ENCODE assay signal across 15 cellular contexts in genomic region chr15:90619468-90619867, GRCh38.
DNase-seq lines count a peak whose midpoint lies in the region; ATAC-seq and TF ChIP-seq lines count a peak whose summit lies in the region.
"Had no signal": no experiment of that assay in that cellular context is flagged by ENCODE, and none has a peak within 500 bp of the region (broad histone marks: within the 10 kb centered on the region; RNA-seq: fewer than 3 reads in every experiment).

No MANE protein-coding gene starts in this region.

- CTCF ChIA-PET in activated CD8-positive, alpha-beta T cell treated with anti-CD3 and anti-CD28 coated beads for 36 hours (lab: Charles Lee): interaction anchor here (0.7 to 1.9 kb wide), 11 partner anchors 10 to 300 kb away, joined by 3 to 5 read pairs (median 3); no protein-coding TSS in a partner anchor

- peaks cover 17% of the 10 kb centered on the region for H3K36me3 Mint-ChIP-seq in activated T-cell treated with anti-CD3 and anti-CD28 coated beads, Interleukin-2, amount 50 U/mL, for 4 hours (ENCODE audit: insufficient read depth)
- H3K36me3 Mint-ChIP-seq in activated CD8-positive, alpha-beta T cell treated with anti-CD3 and anti-CD28 coated beads for 36 hours (ENCODE audit: low read depth): peaks cover 31% of the 10 kb centered on the region
- peaks cover 15% of the 10 kb centered on the region for H3K36me3 Mint-ChIP-seq in memory B cell

- H3K27ac Mint-ChIP-seq in activated CD8-positive, alpha-beta T cell treated with anti-CD3 and anti-CD28 coated beads for 36 hours: peak overlapping the region; percentile 74
- H3K27ac Mint-ChIP-seq in memory B cell: peak overlapping the region; percentile 6

- intact Hi-C loops in activated CD8-positive, alpha-beta T cell treated with anti-CD3 and anti-CD28 coated beads for 36 hours (cut with micrococcal nuclease): loop anchor here (10.0 kb wide), 1 partner anchor 135 kb away; no protein-coding TSS in a partner anchor

- no peaks in the 10 kb centered on the region for H3K27me3 Mint-ChIP-seq in activated T-cell treated with anti-CD3 and anti-CD28 coated beads, Interleukin-2, amount 50 U/mL, for 4 hours (ENCODE audit: low read depth)
- no peaks in the 10 kb centered on the region for H3K27me3 Mint-ChIP-seq in activated CD8-positive, alpha-beta T cell treated with anti-CD3 and anti-CD28 coated beads for 36 hours
- no peaks in the 10 kb centered on the region for H3K27me3 Mint-ChIP-seq in memory B cell

- no peaks in the 10 kb centered on the region for H3K9me3 ChIP-seq in KOPT-K1 (ENCODE audit: insufficient read depth, low read length, poor library complexity, severe bottlenecking)

- POLR2A ChIA-PET in activated CD8-positive, alpha-beta T cell treated with anti-CD3 and anti-CD28 coated beads for 36 hours (lab: Charles Lee): interaction anchor here (0.6 to 1.2 kb wide), 2 partner anchors 21 to 302 kb away, joined by 3 to 4 read pairs; no protein-coding TSS in a partner anchor

- peak overlapping the region; percentile 83 for H3K27ac ChIP-seq in KOPT-K1 (ENCODE audit: low read depth, low read length, poor library complexity, severe bottlenecking)

- peaks cover 42% of the 10 kb centered on the region; the same call in 1 of the 2 replicates for H3K36me3 ChIP-seq in KOPT-K1 (ENCODE audit: insufficient read depth, low read length)

- no peak for DNase-seq in activated T-cell treated with anti-CD3 and anti-CD28 coated beads, Interleukin-2, amount 50 U/mL, for 4 hours
- no peak for DNase-seq in activated T-cell treated with anti-CD3 and anti-CD28 coated beads, Interleukin-2, amount 50 U/mL, for 1 hour
- DNase-seq in activated CD8-positive, alpha-beta T cell treated with anti-CD3 and anti-CD28 coated beads for 36 hours: no peak
- no peak for DNase-seq in memory B cell (ENCODE audit: low spot score in 2 of 2)
- DNase-seq in NCI-H2107 (lab: John Stamatoyannopoulos, UW): no peak
- DNase-seq in RPMI8226: no peak
- DNase-seq: activated CD8-positive, alpha-beta memory T cell treated with anti-CD3 and anti-CD28 coated beads, Interleukin-2, amount 50 U/mL, for 48 hours; amygdala; NCI-H2081 treated with DMSO at 0.1 percent for 48 hours; NCI-H510A; posterior cingulate gyrus had no signal

- peaks cover 34% of the 10 kb centered on the region for H3K4me1 Mint-ChIP-seq in activated T-cell treated with anti-CD3 and anti-CD28 coated beads, Interleukin-2, amount 50 U/mL, for 4 hours (ENCODE audit: low read depth)
- H3K4me1 Mint-ChIP-seq in activated CD8-positive, alpha-beta T cell treated with anti-CD3 and anti-CD28 coated beads for 36 hours (ENCODE audit: low read depth): peaks cover 28% of the 10 kb centered on the region
- peaks cover 17% of the 10 kb centered on the region for H3K4me1 Mint-ChIP-seq in memory B cell

- no peak for TF ChIP-seq CTCF in activated CD8-positive, alpha-beta T cell treated with anti-CD3 and anti-CD28 coated beads for 36 hours (IDR thresholded peaks at IDR 0.05)

- peak overlapping the region; percentile 20 for H3K4me3 Mint-ChIP-seq in activated T-cell treated with anti-CD3 and anti-CD28 coated beads, Interleukin-2, amount 50 U/mL, for 4 hours
- H3K4me3 Mint-ChIP-seq in activated CD8-positive, alpha-beta T cell treated with anti-CD3 and anti-CD28 coated beads for 36 hours: no peak overlapping the region
- no peak overlapping the region for H3K4me3 Mint-ChIP-seq in memory B cell
- H3K4me3 Mint-ChIP-seq: CD14-positive monocyte had no signal

- H3K9me3 Mint-ChIP-seq in activated T-cell treated with anti-CD3 and anti-CD28 coated beads, Interleukin-2, amount 50 U/mL, for 4 hours: no peaks in the 10 kb centered on the region
- no peaks in the 10 kb centered on the region for H3K9me3 Mint-ChIP-seq in activated CD8-positive, alpha-beta T cell treated with anti-CD3 and anti-CD28 coated beads for 36 hours
- H3K9me3 Mint-ChIP-seq in memory B cell: no peaks in the 10 kb centered on the region
- H3K9me3 Mint-ChIP-seq: CD14-positive monocyte had no signal

- peak in 1 of 2 donors; percentile 12 for ATAC-seq in activated T-cell treated with anti-CD3 and anti-CD28 coated beads, Interleukin-2, amount 50 U/mL, for 4 hours
- no peak for ATAC-seq in activated CD8-positive, alpha-beta T cell treated with anti-CD3 and anti-CD28 coated beads for 36 hours
- ATAC-seq in memory B cell (ENCODE audit: low read depth): no peak
- no peak for ATAC-seq in GM21515 (IDR thresholded peaks at IDR 0.05; ENCODE audit: unreplicated experiment)
- ATAC-seq: Right ventricle myocardium inferior had no signal
